Comparison of ENCODE assay signal across 28 cellular contexts in genomic region chr3:66014056-66014455, GRCh38. TPM values are rescaled to one million over a fixed set of nuclear protein-coding genes. Genes with fewer than 3 reads are reported as not detected.
"Had no signal": no experiment of that assay in that cellular context is flagged by ENCODE, and none has a peak within 500 bp of the region (broad histone marks: within the 10 kb centered on the region; RNA-seq: fewer than 3 reads in every experiment).

No MANE protein-coding gene starts in this region.

- H3K4me3 ChIP-seq: colonic mucosa, gastrocnemius medialis, lung, prostate gland, sigmoid colon, testis, tibial artery had no signal

- H3K9me3 Mint-ChIP-seq: central memory CD8-positive, alpha-beta T cell; dendritic cell treated with granulocyte-macrophage colony-stimulating factor and Interleukin-4, amounts not matched to agents 40 ng/mL and 50 ng/mL, for 4 days; endodermal cell; memory B cell; natural killer cell; stimulated activated memory B cell treated with anti-CD40 and anti-IgM and Interleukin-4, amounts not matched to agents 10 μg/mL and 1 μg/mL and 100 μg/mL, for 72 hours; type B pancreatic cell had no signal

- H3K36me3 ChIP-seq: colonic mucosa, gastrocnemius medialis, prostate gland, sigmoid colon, tibial artery had no signal

- H3K4me1 Mint-ChIP-seq: central memory CD8-positive, alpha-beta T cell; memory B cell; natural killer cell; stimulated activated memory B cell treated with anti-CD40 and anti-IgM and Interleukin-4, amounts not matched to agents 10 μg/mL and 1 μg/mL and 100 μg/mL, for 72 hours had no signal

- H3K4me3 Mint-ChIP-seq: central memory CD8-positive, alpha-beta T cell; dendritic cell treated with granulocyte-macrophage colony-stimulating factor and Interleukin-4, amounts not matched to agents 40 ng/mL and 50 ng/mL, for 4 days; endodermal cell; memory B cell; natural killer cell; stimulated activated memory B cell treated with anti-CD40 and anti-IgM and Interleukin-4, amounts not matched to agents 10 μg/mL and 1 μg/mL and 100 μg/mL, for 72 hours; type B pancreatic cell had no signal

- DNase-seq: colonic mucosa; effector CD8-positive, alpha-beta T cell; endodermal cell; foreskin fibroblast; gastrocnemius medialis; head of caudate nucleus; natural killer cell; occipital lobe; right cardiac atrium; sigmoid colon; stimulated activated CD4-positive, alpha-beta T cell treated with anti-CD3 and anti-CD28 coated beads, Interleukin-2, amount 100 ng/mL, for 24 hours; stimulated activated CD4-positive, alpha-beta T cell treated with anti-CD3 and anti-CD28 coated beads, Interleukin-4, amount 100 ng/mL, for 4 hours; stimulated activated naive CD8-positive, alpha-beta T cell treated with anti-CD3 and anti-CD28 coated beads, Interleukin-15, Interleukin-2, amounts not matched to agents 100 U/mL and 50 U/mL, for 24 hours; substantia nigra; testis; tibial artery had no signal

- ATAC-seq: esophagus mucosa; gastrocnemius medialis; left lobe of liver; natural killer cell; right cardiac atrium; stimulated activated memory B cell treated with anti-CD40 and anti-IgM and Interleukin-4, amounts not matched to agents 10 μg/mL and 1 μg/mL and 100 μg/mL, for 72 hours; stimulated activated naive CD8-positive, alpha-beta T cell treated with anti-CD3 and anti-CD28 coated beads, Interleukin-15, Interleukin-2, amounts not matched to agents 100 U/mL and 50 U/mL, for 24 hours had no signal

- H3K27me3 ChIP-seq: colonic mucosa, gastrocnemius medialis, sigmoid colon, testis, tibial artery had no signal

- H3K36me3 Mint-ChIP-seq: memory B cell; natural killer cell; stimulated activated memory B cell treated with anti-CD40 and anti-IgM and Interleukin-4, amounts not matched to agents 10 μg/mL and 1 μg/mL and 100 μg/mL, for 72 hours; type B pancreatic cell had no signal

- H3K4me1 ChIP-seq: colonic mucosa, testis had no signal

- H3K27me3 Mint-ChIP-seq: dendritic cell treated with granulocyte-macrophage colony-stimulating factor and Interleukin-4, amounts not matched to agents 40 ng/mL and 50 ng/mL, for 4 days; memory B cell; type B pancreatic cell had no signal

- H3K27ac Mint-ChIP-seq: dendritic cell treated with granulocyte-macrophage colony-stimulating factor and Interleukin-4, amounts not matched to agents 40 ng/mL and 50 ng/mL, for 4 days; endodermal cell; memory B cell; natural killer cell; stimulated activated memory B cell treated with anti-CD40 and anti-IgM and Interleukin-4, amounts not matched to agents 10 μg/mL and 1 μg/mL and 100 μg/mL, for 72 hours had no signal

- H3K9me3 ChIP-seq: colonic mucosa, gastrocnemius medialis, prostate gland, sigmoid colon, testis, tibial artery had no signal

- H3K27ac ChIP-seq: colonic mucosa, epithelial cell of prostate, gastrocnemius medialis, parathyroid adenoma, prostate gland, sigmoid colon, testis had no signal

RNA-seq across cellular contexts. Expression of gene MAGI1, which starts 24.7 kb away (rescaled TPM):
- total RNA-seq: mononuclear cell, natural killer cell had no signal
